Comparison of ENCODE assay signal across 18 cellular contexts in genomic region chrX:86348669-86349068, GRCh38.
DNase-seq lines count a peak whose midpoint lies in the region; ATAC-seq and TF ChIP-seq lines count a peak whose summit lies in the region.
"Had no signal": no experiment of that assay in that cellular context is flagged by ENCODE, and none has a peak within 500 bp of the region (broad histone marks: within the 10 kb centered on the region; RNA-seq: fewer than 3 reads in every experiment).

No MANE protein-coding gene starts in this region.

- no peak overlapping the region for H3K4me3 ChIP-seq in LNCaP clone FGC (ENCODE audit: low read depth, low read length)
- H3K4me3 ChIP-seq: heart right ventricle, spleen, upper lobe of left lung had no signal

- POLR2A ChIA-PET in activated CD4-positive, alpha-beta memory T cell treated with anti-CD3 and anti-CD28 coated beads, Interleukin-2, amount 10 ng/mL, durations not matched to agents 7 days and 5 days (lab: Charles Lee) = no interaction called here

- TF ChIP-seq CTCF in LNCaP clone FGC (IDR thresholded peaks at IDR 0.05; ENCODE audit: control insufficient read depth, extremely low read depth, insufficient read depth) = 0 out of 2 replicates have a peak, but pooled peaks have one; percentile 12

- DNase-seq in ELF-1 (ENCODE audit: low read depth, low spot score) = peak; percentile 7
- no peak for DNase-seq in LNCaP clone FGC (ENCODE audit: low read depth)
- peak; percentile 7 for DNase-seq in iPS DF 19.7 (ENCODE audit: low read depth, low spot score)
- DNase-seq in activated CD4-positive, alpha-beta memory T cell treated with anti-CD3 and anti-CD28 coated beads, Interleukin-2, amount 10 ng/mL, durations not matched to agents 7 days and 5 days = no peak
- DNase-seq: CD8-positive, alpha-beta T cell; DND-41; heart right ventricle; HFFc6; NCI-H1092; NCI-H1930; NCI-H345; spleen; upper lobe of left lung had no signal

- no peaks in the 10 kb centered on the region for H3K27me3 Mint-ChIP-seq in activated CD4-positive, alpha-beta memory T cell treated with anti-CD3 and anti-CD28 coated beads, Interleukin-2, amount 10 ng/mL, durations not matched to agents 7 days and 5 days
- H3K27me3 Mint-ChIP-seq: dendritic cell treated with granulocyte-macrophage colony-stimulating factor and Interleukin-4, amounts not matched to agents 40 ng/mL and 50 ng/mL, for 4 days had no signal

- CTCF ChIA-PET in activated CD4-positive, alpha-beta memory T cell treated with anti-CD3 and anti-CD28 coated beads, Interleukin-2, amount 10 ng/mL, durations not matched to agents 7 days and 5 days (lab: Charles Lee) = no interaction called here

- no peak overlapping the region for H3K4me3 Mint-ChIP-seq in activated CD4-positive, alpha-beta memory T cell treated with anti-CD3 and anti-CD28 coated beads, Interleukin-2, amount 10 ng/mL, durations not matched to agents 7 days and 5 days
- H3K4me3 Mint-ChIP-seq: CD8-positive, alpha-beta T cell; dendritic cell treated with granulocyte-macrophage colony-stimulating factor and Interleukin-4, amounts not matched to agents 40 ng/mL and 50 ng/mL, for 4 days; HFFc6 had no signal

- ATAC-seq in SK-N-SH treated with all-trans-retinoic acid at 6 μM for 48 hours (peak; percentile 66), HG03571 (IDR thresholded peaks at IDR 0.05; ENCODE audit: unreplicated experiment) (no peak), GM21515 (IDR thresholded peaks at IDR 0.05; ENCODE audit: unreplicated experiment) (no peak), GM18909 (IDR thresholded peaks at IDR 0.05; ENCODE audit: poor library complexity, unreplicated experiment) (no peak)
- ATAC-seq: CD8-positive, alpha-beta T cell; heart right ventricle had no signal

- H3K4me1 Mint-ChIP-seq in activated CD4-positive, alpha-beta memory T cell treated with anti-CD3 and anti-CD28 coated beads, Interleukin-2, amount 10 ng/mL, durations not matched to agents 7 days and 5 days = no peaks in the 10 kb centered on the region

- no peaks in the 10 kb centered on the region for H3K36me3 Mint-ChIP-seq in activated CD4-positive, alpha-beta memory T cell treated with anti-CD3 and anti-CD28 coated beads, Interleukin-2, amount 10 ng/mL, durations not matched to agents 7 days and 5 days (ENCODE audit: low read depth)
- H3K36me3 Mint-ChIP-seq: CD8-positive, alpha-beta T cell had no signal

- no peak overlapping the region for H3K27ac Mint-ChIP-seq in activated CD4-positive, alpha-beta memory T cell treated with anti-CD3 and anti-CD28 coated beads, Interleukin-2, amount 10 ng/mL, durations not matched to agents 7 days and 5 days
- H3K27ac Mint-ChIP-seq: CD8-positive, alpha-beta T cell; dendritic cell treated with granulocyte-macrophage colony-stimulating factor and Interleukin-4, amounts not matched to agents 40 ng/mL and 50 ng/mL, for 4 days; HFFc6 had no signal

- no peaks in the 10 kb centered on the region for H3K9me3 Mint-ChIP-seq in activated CD4-positive, alpha-beta memory T cell treated with anti-CD3 and anti-CD28 coated beads, Interleukin-2, amount 10 ng/mL, durations not matched to agents 7 days and 5 days
- H3K9me3 Mint-ChIP-seq: CD8-positive, alpha-beta T cell; dendritic cell treated with granulocyte-macrophage colony-stimulating factor and Interleukin-4, amounts not matched to agents 40 ng/mL and 50 ng/mL, for 4 days; HFFc6 had no signal

TF ChIP-seq in SK-N-SH treated with all-trans-retinoic acid at 6 μM for 48 hours, 23 proteins besides CTCF, POLR2A, EP300 and RAD21:
- no peak for TF ChIP-seq CREB5 (CRISPR knock-in tag; IDR thresholded peaks at IDR 0.05; ENCODE audit: low read depth)
- no peak for TF ChIP-seq ZC3H10 (CRISPR knock-in tag; IDR thresholded peaks at IDR 0.05)
- TF ChIP-seq PPARA (CRISPR knock-in tag; IDR thresholded peaks at IDR 0.05; ENCODE audit: borderline replicate concordance) = no peak
- no peak for TF ChIP-seq PATZ1 (CRISPR knock-in tag; IDR thresholded peaks at IDR 0.05; ENCODE audit: borderline replicate concordance)
- no peak for TF ChIP-seq ZNF565 (CRISPR knock-in tag; conservative IDR thresholded peaks at IDR 0.05; ENCODE audit: low read depth)
- TF ChIP-seq ESRRG (CRISPR knock-in tag; IDR thresholded peaks at IDR 0.05) = no peak
- no peak for TF ChIP-seq CSDC2 (CRISPR knock-in tag; IDR thresholded peaks at IDR 0.05)
- no peak for TF ChIP-seq GLIS3 (CRISPR knock-in tag; IDR thresholded peaks at IDR 0.05)

Comparison
In these comparisons a context has a peak if more than half of its experiments do, and no peak if none do; other contexts are left out.
1. DNase-seq: peak in ELF-1 (single experiment) and iPS DF 19.7 (single experiment); none in LNCaP clone FGC (single experiment) and activated CD4-positive, alpha-beta memory T cell treated with anti-CD3 and anti-CD28 coated beads, Interleukin-2, amount 10 ng/mL, durations not matched to agents 7 days and 5 days (single experiment).